In genomic region chr1:172818841-172819527, GRCh38 we compare ENCODE assay signal across 8 cellular contexts.
DNase-seq lines count a peak whose midpoint lies in the region; ATAC-seq, FAIRE-seq and TF ChIP-seq lines count a peak whose summit lies in the region.

No MANE protein-coding gene starts in this region.

- H4K20me1 ChIP-seq in GM12878 (ENCODE audit: control insufficient read depth, insufficient read depth) = no peaks in the 10 kb centered on the region
- H4K20me1 ChIP-seq in HepG2 (ENCODE audit: insufficient read depth, low read length) = no peaks in the 10 kb centered on the region

- H3K9me3 ChIP-seq in GM12878 (replicated peaks; ENCODE audit: control insufficient read depth, insufficient read depth, low read length) (peaks cover 17% of the 10 kb centered on the region; the same call in 2 of the 3 replicates), A673 (ENCODE audit: low read depth, low read length, poor library complexity, severe bottlenecking) (no peaks in the 10 kb centered on the region), HepG2 (ENCODE audit: low read length) (peaks cover 13% of the 10 kb centered on the region; the same call in 1 of the 2 replicates)

- SMC1A ChIA-PET in GM12878 (lab: Charles Lee; ENCODE audit: uncharacterized antibody, unreplicated experiment) = interaction anchor here (0.5 to 6.7 kb wide), 22 partner anchors 9 to 1450 kb away, joined by 3 to 98 read pairs (median 4); partner anchors contain the start of gene TNFSF4

- TF ChIP-seq EP300 in GM12878 (IDR thresholded peaks at IDR 0.05; ENCODE audit: borderline replicate concordance in 1 of 2, control insufficient read depth in 1 of 2, low read depth in 2 of 2, low read length in 2 of 2) (peak; percentile 91 to 92), HepG2 (IDR thresholded peaks at IDR 0.05; ENCODE audit: low read depth in 2 of 2, low read length in 2 of 2) (no peak), HepG2 (CRISPR knock-in tag; IDR thresholded peaks at IDR 0.05; ENCODE audit: borderline replicate concordance) (no peak)

- DNase-seq in NB4 (ENCODE audit: low read depth) (peak; percentile 82), GM12878 (ENCODE audit: low read depth, low spot score) (peak; percentile 99), NCI-H2227 (lab: John Stamatoyannopoulos, UW; ENCODE audit: unreplicated experiment) (no peak), A673 (ENCODE audit: low spot score) (no peak), HepG2 (ENCODE audit: low spot score) (no peak)
- peak; percentile 22 to 29 for DNase-seq in stimulated activated CD8-positive, alpha-beta memory T cell treated with anti-CD3 and anti-CD28 coated beads, Interleukin-2, amount 100 ng/mL, for 48 hours (ENCODE audit: low read depth in 2 of 2)

- under 1% methylated on average over 6 of the region's 6 CpGs for WGBS in GM12878 (ENCODE audit: insufficient coverage, insufficient replicate concordance, low lambda C conversion rate, missing lambda C conversion rate)
- WGBS in HepG2 (ENCODE audit: low lambda C conversion rate) = 33% methylated on average over 6 of the region's 6 CpGs

- POLR2A ChIA-PET in GM12878 (lab: Charles Lee) (interaction anchor here (0.5 to 2.2 kb wide), 7 partner anchors 40 to 599 kb away, joined by 3 to 7 read pairs (median 4); no protein-coding TSS in a partner anchor), A673 (lab: Charles Lee; ENCODE audit: low non-redundant PET) (no interaction called here), HepG2 (lab: Yijun Ruan, JAX) (no interaction called here)

- TF ChIP-seq RAD21 in GM12878 (IDR thresholded peaks at IDR 0.05; ENCODE audit: insufficient read depth, low read depth, low read length) (peak; percentile 23; the same call in 1 of the 2 replicates), HepG2 (CRISPR knock-in tag; IDR thresholded peaks at IDR 0.05) (no peak)

- CTCF ChIA-PET in GM12878 (lab: Yijun Ruan, JAX) (interaction anchor here (0.7 to 14.9 kb wide), 13 partner anchors 14 to 599 kb away, joined by 3 to 414 read pairs (median 4); partner anchors contain the start of gene TNFSF4), A673 (lab: Charles Lee) (no interaction called here), HepG2 (lab: Yijun Ruan, JAX; ENCODE audit: low intra/inter-chr PET ratio, low total read pairs) (no interaction called here)

- TF ChIP-seq CTCF in NB4 (IDR thresholded peaks at IDR 0.05; ENCODE audit: low read depth, low read length) (no peak), GM12878 (IDR thresholded peaks at IDR 0.05 in 2 of 3, conservative IDR thresholded peaks at IDR 0.05 in 1 of 3; ENCODE audit: control insufficient read depth in 2 of 3, extremely low read depth in 1 of 3, insufficient read depth in 1 of 3, low read depth in 3 of 3, low read length in 3 of 3) (no peak), A673 (conservative IDR thresholded peaks at IDR 0.05; ENCODE audit: low read depth, low read length) (no peak), HepG2 (CRISPR knock-in tag; IDR thresholded peaks at IDR 0.05) (no peak)

- TF ChIP-seq POLR2A in GM18505 (IDR thresholded peaks at IDR 0.05; ENCODE audit: borderline replicate concordance, extremely low read depth, insufficient read depth, insufficient read length) (peak; percentile 21), NB4 (IDR thresholded peaks at IDR 0.05; ENCODE audit: extremely low read depth, insufficient read length) (no peak), GM12878 (IDR thresholded peaks at IDR 0.05; ENCODE audit: low read depth, low read length) (no peak), HepG2 (IDR thresholded peaks at IDR 0.05; ENCODE audit: insufficient read depth in 1 of 2, low read depth in 2 of 2, low read length in 2 of 2) (no peak)

- ATAC-seq in GM18505 (IDR thresholded peaks at IDR 0.05; ENCODE audit: unreplicated experiment) (peak; percentile 92), GM21825 (IDR thresholded peaks at IDR 0.05; ENCODE audit: unreplicated experiment) (peak; percentile 88), GM12878 (peak; percentile 95), HepG2 (no peak)

- intact Hi-C loops in GM12878 (cut with micrococcal nuclease; ENCODE audit: unreplicated experiment) = loop anchor here (1.0 to 2.0 kb wide), 4 partner anchors 38 to 596 kb away; partner anchors contain the start of gene TNFSF4
- intact Hi-C loops in A673 (cut with micrococcal nuclease; ENCODE audit: unreplicated experiment) = no loop called here
- intact Hi-C loops in HepG2 (cut with micrococcal nuclease; ENCODE audit: unreplicated experiment) = no loop called here

- H3K4me1 ChIP-seq in GM12878 (ENCODE audit: control insufficient read depth, insufficient read depth, low read length) (peaks cover 32% of the 10 kb centered on the region), A673 (ENCODE audit: insufficient read depth, low read length, poor library complexity, severe bottlenecking) (peaks cover 6% of the 10 kb centered on the region), HepG2 (ENCODE audit: insufficient read depth, low read length) (no peaks in the 10 kb centered on the region)

- H3K4me2 ChIP-seq in GM12878 (ENCODE audit: control insufficient read depth, insufficient read depth) = peak overlapping the region; percentile 87
- H3K4me2 ChIP-seq in HepG2 (ENCODE audit: low read depth, low read length) = no peak overlapping the region

- RAD21 ChIA-PET in GM12878 (lab: Charles Lee; ENCODE audit: unreplicated experiment) = interaction anchor here (0.8 to 4.9 kb wide), 19 partner anchors 8 to 1399 kb away, joined by 3 to 52 read pairs (median 4); partner anchors contain the start of gene TNFSF4

- H3K27me3 ChIP-seq in GM12878 (replicated peaks in 1 of 2; ENCODE audit: control insufficient read depth in 2 of 2, insufficient read depth in 2 of 2, low read length in 1 of 2) (no peaks in the 10 kb centered on the region), A673 (replicated peaks; ENCODE audit: insufficient read depth, low read depth, low read length, poor library complexity) (no peaks in the 10 kb centered on the region), HepG2 (ENCODE audit: control insufficient read depth in 1 of 2, insufficient read depth in 2 of 2, low read length in 2 of 2) (no peaks in the 10 kb centered on the region)

- no peak overlapping the region for H3K4me3 ChIP-seq in NB4 (ENCODE audit: low read depth, low read length)
- H3K4me3 ChIP-seq in GM12878 = no peak overlapping the region; the same call in 1 of the 2 replicates
- H3K4me3 ChIP-seq in A673 (ENCODE audit: low read depth, low read length, poor library complexity, severe bottlenecking) = no peak overlapping the region
- no peak overlapping the region for H3K4me3 ChIP-seq in HepG2 (replicated peaks in 1 of 3; ENCODE audit: insufficient read depth in 1 of 3, low read depth in 2 of 3, low read length in 3 of 3)

- peak overlapping the region; percentile 49; the same call in 1 of the 2 replicates for H2AFZ ChIP-seq in GM12878 (ENCODE audit: control insufficient read depth, low read depth, low read length)
- no peak overlapping the region for H2AFZ ChIP-seq in HepG2 (ENCODE audit: low read length)

- peak overlapping the region; percentile 73 for H3K27ac ChIP-seq in GM12878 (ENCODE audit: control insufficient read depth, insufficient read depth)
- H3K27ac ChIP-seq in A673 (ENCODE audit: low read depth, low read length, poor library complexity, severe bottlenecking) = no peak overlapping the region
- H3K27ac ChIP-seq in HepG2 (ENCODE audit: extremely low read length, insufficient read depth, low read length) = no peak overlapping the region

- BruUV-seq in GM12878 (replicated peaks; lab: Mats Ljungman, UMichigan) (no TSS peak), A673 (replicated peaks; lab: Mats Ljungman, UMichigan) (no TSS peak), HepG2 (replicated peaks; lab: Mats Ljungman, UMichigan) (no TSS peak)

- in situ Hi-C loops in GM12878 (cut with MboI) (loop anchor here (5.0 kb wide), 1 partner anchor 72 kb away; no protein-coding TSS in a partner anchor), HepG2 (cut with HindIII; ENCODE audit: extremely low pct_ligation_motif_present, low pct_unique_long_range_greater_than_20kb) (no loop called here)

- H3K9ac ChIP-seq in GM12878 (ENCODE audit: control insufficient read depth, insufficient read depth, low read length) (no peak overlapping the region), HepG2 (ENCODE audit: insufficient read depth, low read depth, low read length) (no peak overlapping the region)

- no peaks in the 10 kb centered on the region for H3K79me2 ChIP-seq in GM12878 (ENCODE audit: control insufficient read depth, insufficient read depth, low read length)
- no peaks in the 10 kb centered on the region for H3K79me2 ChIP-seq in HepG2 (ENCODE audit: insufficient read depth, low read length)

- H3K36me3 ChIP-seq in GM12878 (ENCODE audit: control insufficient read depth in 2 of 2, insufficient read depth in 2 of 2, low read length in 1 of 2) (no peaks in the 10 kb centered on the region), A673 (ENCODE audit: insufficient read depth, low read length, poor library complexity, severe bottlenecking) (no peaks in the 10 kb centered on the region), HepG2 (replicated peaks in 1 of 2; ENCODE audit: control insufficient read depth in 1 of 2, insufficient read depth in 2 of 2, low read length in 2 of 2) (no peaks in the 10 kb centered on the region)

- peak; percentile 93 for FAIRE-seq in GM12878 (lab: Jason Lieb, UNC)
- no peak for FAIRE-seq in HepG2 (lab: Jason Lieb, UNC)

TF ChIP-seq in GM12878, 131 proteins besides CTCF, POLR2A, EP300 and RAD21 (continues in another document):
- TF ChIP-seq CREB1 (IDR thresholded peaks at IDR 0.05; ENCODE audit: low read depth) (peak; percentile 71), RFX5 (IDR thresholded peaks at IDR 0.05; ENCODE audit: low read depth, low read length) (no peak), ZBED1 (IDR thresholded peaks at IDR 0.05; ENCODE audit: borderline replicate concordance) (peak; percentile 98), KAT2A (conservative IDR thresholded peaks at IDR 0.05; ENCODE audit: control insufficient read depth, low read depth, low read length) (no peak), HCFC1 (IDR thresholded peaks at IDR 0.05; ENCODE audit: low read length) (no peak; the same call in 1 of the 2 replicates), LARP7 (IDR thresholded peaks at IDR 0.05) (peak; percentile 32; the same call in 1 of the 2 replicates)

Comparison
In these comparisons a context has a peak if more than half of its experiments do, and no peak if none do; other contexts are left out.
1. DNase-seq: peak in NB4 (single experiment), GM12878 (single experiment) and stimulated activated CD8-positive, alpha-beta memory T cell treated with anti-CD3 and anti-CD28 coated beads, Interleukin-2, amount 100 ng/mL, for 48 hours (2 of 2); none in NCI-H2227 (single experiment), A673 (single experiment) and HepG2 (single experiment).